9 cellular contexts compared by ENCODE assay signal in genomic region chr15:59565299-59565698, GRCh38.
"Had no signal": no experiment of that assay in that cellular context is flagged by ENCODE, and none has a peak within 500 bp of the region (broad histone marks: within the 10 kb centered on the region; RNA-seq: fewer than 3 reads in every experiment).

No MANE protein-coding gene starts in this region.

- ATAC-seq: activated CD4-positive, alpha-beta T cell treated with anti-CD3 and anti-CD28 coated beads for 36 hours; activated CD4-positive, CD25-positive, alpha-beta regulatory T cell treated with anti-CD3 and anti-CD28 coated beads, Interleukin-2, amount 50 U/mL, for 24 hours; activated CD8-positive, alpha-beta memory T cell treated with anti-CD3 and anti-CD28 coated beads, Interleukin-2, amount 10 ng/mL, durations not matched to agents 7 days and 5 days; activated CD8-positive, alpha-beta T cell treated with anti-CD3 and anti-CD28 coated beads for 36 hours; activated CD8-positive, alpha-beta T cell treated with anti-CD3 and anti-CD28 coated beads, Interleukin-2, amount 10 ng/mL, durations not matched to agents 7 days and 5 days; T-helper 17 cell; WTC11 had no signal

- H3K36me3 ChIP-seq: WERI-Rb-1 had no signal

- H3K27ac ChIP-seq: VCaP, WERI-Rb-1 had no signal
